Comparison of ENCODE assay signal across 8 cellular contexts in genomic region chr17:1108810-1109605, GRCh38.
DNase-seq lines count a peak whose midpoint lies in the region; ATAC-seq and TF ChIP-seq lines count a peak whose summit lies in the region.

No MANE protein-coding gene starts in this region.

- H3K4me2 ChIP-seq in PC-3 (ENCODE audit: low read length) (peak overlapping the region; percentile 99), osteoblast (ENCODE audit: insufficient read depth, low read length) (peak overlapping the region; percentile 95)

- TF ChIP-seq CTCF in AG09309 (IDR thresholded peaks at IDR 0.05; ENCODE audit: control insufficient read depth, insufficient read depth, low read depth, low read length, missing control alignments) (no peak), PC-3 (conservative IDR thresholded peaks at IDR 0.05; ENCODE audit: low read depth, low read length) (no peak), foreskin fibroblast (IDR thresholded peaks at IDR 0.05; ENCODE audit: low read depth, low read length) (no peak), osteoblast (IDR thresholded peaks at IDR 0.05; ENCODE audit: extremely low read depth, low read depth, low read length) (no peak)

- no peaks in the 10 kb centered on the region for H3K9me2 ChIP-seq in PC-3 (replicated peaks; ENCODE audit: low read length)

- no peak for DNase-seq in AG09309 (ENCODE audit: low read depth)
- peak; percentile 38 for DNase-seq in PC-3
- DNase-seq in activated T-helper 9 cell treated with anti-CD3 and anti-CD28 coated beads, Interleukin-2, amount 50 U/mL, for 16 hours (ENCODE audit: low read depth) = peak; percentile 49
- DNase-seq in foreskin fibroblast = peak; percentile 58 to 84
- DNase-seq in osteoblast (ENCODE audit: insufficient read length, low spot score, missing footprints) = peak; percentile 94
- DNase-seq in ureter (ENCODE audit: low spot score) = peak; percentile 69
- no peak for DNase-seq in SK-N-DZ (ENCODE audit: low spot score)

- H3K9me3 ChIP-seq in PC-3 (ENCODE audit: low read length) (no peaks in the 10 kb centered on the region), osteoblast (ENCODE audit: low read depth, low read length) (no peaks in the 10 kb centered on the region)

- H4K20me1 ChIP-seq in PC-3 (ENCODE audit: low read length) (no peaks in the 10 kb centered on the region), osteoblast (ENCODE audit: insufficient read depth, low read length) (peaks cover 24% of the 10 kb centered on the region)

- CTCF ChIA-PET in PC-3 (lab: Charles Lee) = no interaction called here

- intact Hi-C loops in PC-3 (cut with micrococcal nuclease) = no loop called here

- H2AFZ ChIP-seq in PC-3 (ENCODE audit: low read length) (peak overlapping the region; percentile 63; the same call in 1 of the 2 replicates), osteoblast (ENCODE audit: low read length) (no peak overlapping the region)

- H3F3A ChIP-seq in PC-3 (ENCODE audit: low read length, unreplicated experiment) = no peaks in the 10 kb centered on the region

- H3K27me3 ChIP-seq in PC-3 (ENCODE audit: low read length) (no peaks in the 10 kb centered on the region), osteoblast (ENCODE audit: insufficient read depth, low read length) (no peaks in the 10 kb centered on the region)

- H3K9ac ChIP-seq in PC-3 (ENCODE audit: low read length) = peak overlapping the region; percentile 91

- H3K36me3 ChIP-seq in PC-3 (ENCODE audit: low read depth, low read length) (no peaks in the 10 kb centered on the region), osteoblast (ENCODE audit: insufficient read depth, low read length) (peaks cover 6% of the 10 kb centered on the region)

- peak; percentile 40 for ATAC-seq in GM21529 (IDR thresholded peaks at IDR 0.05; ENCODE audit: unreplicated experiment)
- peak; percentile 17 for ATAC-seq in PC-3

- POLR2A ChIA-PET in PC-3 (lab: Charles Lee; ENCODE audit: unreplicated experiment) = no interaction called here

- H3K4me3 ChIP-seq in AG09309 (ENCODE audit: control insufficient read depth, low read depth, low read length) (peak overlapping the region; percentile 60), PC-3 (ENCODE audit: low read length) (peak overlapping the region; percentile 80), foreskin fibroblast (ENCODE audit: low read depth in 1 of 2, low read length in 2 of 2) (peak overlapping the region; percentile 62 to 75), osteoblast (ENCODE audit: insufficient read depth, low read length) (peak overlapping the region; percentile 81)

- no TSS peak for BruUV-seq in PC-3 (replicated peaks; lab: Mats Ljungman, UMichigan)

- H3K4me1 ChIP-seq in PC-3 (ENCODE audit: insufficient read depth, low read length) = peaks cover 41% of the 10 kb centered on the region
- H3K4me1 ChIP-seq in osteoblast (ENCODE audit: insufficient read depth, low read length) = peaks cover 41% of the 10 kb centered on the region

- peak overlapping the region; percentile 100 for H3K27ac ChIP-seq in PC-3 (ENCODE audit: low read length)
- peak overlapping the region; percentile 41 for H3K27ac ChIP-seq in osteoblast (ENCODE audit: low read depth, low read length)

- H3K79me2 ChIP-seq in PC-3 (ENCODE audit: low read length) = peaks cover 37% of the 10 kb centered on the region
- H3K79me2 ChIP-seq in osteoblast (ENCODE audit: insufficient read depth, low read length) = peaks cover 41% of the 10 kb centered on the region

Comparison
In these comparisons a context has a peak if more than half of its experiments do, and no peak if none do; other contexts are left out.
1. DNase-seq: peak in PC-3 (single experiment), activated T-helper 9 cell treated with anti-CD3 and anti-CD28 coated beads, Interleukin-2, amount 50 U/mL, for 16 hours (single experiment), foreskin fibroblast (2 of 2), osteoblast (single experiment) and ureter (single experiment); none in AG09309 (single experiment) and SK-N-DZ (single experiment).
2. Peak in every context shown above with its lines, with median percentiles within 50 percentile points of each other: H3K4me3 ChIP-seq.